In genomic region chr5:141186897-141187512, GRCh38 we compare ENCODE assay signal across 9 cellular contexts. TPM values are rescaled to one million over a fixed set of nuclear protein-coding genes. Genes with fewer than 3 reads are reported as not detected.
DNase-seq lines count a peak whose midpoint lies in the region; ATAC-seq and TF ChIP-seq lines count a peak whose summit lies in the region.
"Had no signal": no experiment of that assay in that cellular context is flagged by ENCODE, and none has a peak within 500 bp of the region (broad histone marks: within the 10 kb centered on the region; RNA-seq: fewer than 3 reads in every experiment).

TSS of gene PCDHB9 (plus strand) at chr5:141187161. CDS start at chr5:141187319, 158 bp downstream.

- peaks cover 75% of the 10 kb centered on the region for H3K27me3 Mint-ChIP-seq in stimulated activated naive CD8-positive, alpha-beta T cell treated with anti-CD3 and anti-CD28 coated beads, Interleukin-15, Interleukin-2, amounts not matched to agents 100 ng/mL and 50 ng/mL, for 24 hours

- TF ChIP-seq CTCF in fibroblast of villous mesenchyme (IDR thresholded peaks at IDR 0.05; ENCODE audit: insufficient read depth, low read depth, low read length), result peak; percentile 45

- H3K27ac Mint-ChIP-seq in stimulated activated naive CD8-positive, alpha-beta T cell treated with anti-CD3 and anti-CD28 coated beads, Interleukin-15, Interleukin-2, amounts not matched to agents 100 ng/mL and 50 ng/mL, for 24 hours, result no peak within 1 kb of the TSS

- H3K4me1 Mint-ChIP-seq in stimulated activated naive CD8-positive, alpha-beta T cell treated with anti-CD3 and anti-CD28 coated beads, Interleukin-15, Interleukin-2, amounts not matched to agents 100 ng/mL and 50 ng/mL, for 24 hours (ENCODE audit: low read depth), result no peaks in the 10 kb centered on the region

- TF ChIP-seq RAD21 in Ishikawa (IDR thresholded peaks at IDR 0.05; ENCODE audit: low read depth), result peak; percentile 13; the same call in 1 of the 2 replicates

- peaks cover 19% of the 10 kb centered on the region for H3K36me3 Mint-ChIP-seq in stimulated activated naive CD8-positive, alpha-beta T cell treated with anti-CD3 and anti-CD28 coated beads, Interleukin-15, Interleukin-2, amounts not matched to agents 100 ng/mL and 50 ng/mL, for 24 hours (ENCODE audit: low read depth)

- TF ChIP-seq EP300 in Ishikawa (IDR thresholded peaks at IDR 0.05; ENCODE audit: borderline replicate concordance), result no peak

- peak within 1 kb of the TSS; percentile 24 for H3K4me3 Mint-ChIP-seq in stimulated activated naive CD8-positive, alpha-beta T cell treated with anti-CD3 and anti-CD28 coated beads, Interleukin-15, Interleukin-2, amounts not matched to agents 100 ng/mL and 50 ng/mL, for 24 hours

- H3K9me3 Mint-ChIP-seq in stimulated activated naive CD8-positive, alpha-beta T cell treated with anti-CD3 and anti-CD28 coated beads, Interleukin-15, Interleukin-2, amounts not matched to agents 100 ng/mL and 50 ng/mL, for 24 hours, result peaks cover 28% of the 10 kb centered on the region

- ATAC-seq in left lobe of liver, result no peak
- ATAC-seq in GM18867 (IDR thresholded peaks at IDR 0.05; ENCODE audit: unreplicated experiment), result no peak

- DNase-seq in DMS114 treated with DMSO at 0.1 percent for 48 hours (lab: John Stamatoyannopoulos, UW; ENCODE audit: unreplicated experiment) (peak; percentile 74), SW 1271 (lab: John Stamatoyannopoulos, UW) (peak; percentile 16 to 75), fibroblast of villous mesenchyme (ENCODE audit: low read depth) (peak; percentile 8), left lobe of liver (ENCODE audit: low spot score) (no peak), ecto neural progenitor cell (ENCODE audit: low spot score) (no peak)

- no peak within 1 kb of the TSS for H3K4me3 ChIP-seq in fibroblast of villous mesenchyme (ENCODE audit: low read depth, low read length)
- H3K4me3 ChIP-seq: ovary had no signal

TF ChIP-seq in Ishikawa, 13 proteins besides CTCF, POLR2A, EP300 and RAD21:
- TF ChIP-seq YY1 (IDR thresholded peaks at IDR 0.05; ENCODE audit: low read depth), result no peak
- no peak for TF ChIP-seq TCF12 (IDR thresholded peaks at IDR 0.05; ENCODE audit: low read depth)
- no peak for TF ChIP-seq EGR1 (IDR thresholded peaks at IDR 0.05)
- no peak for TF ChIP-seq CEBPB (IDR thresholded peaks at IDR 0.05)
- no peak for TF ChIP-seq REST (IDR thresholded peaks at IDR 0.05; ENCODE audit: low read depth)
- TF ChIP-seq TEAD4 (IDR thresholded peaks at IDR 0.05), result no peak
- no peak for TF ChIP-seq CREB1 (IDR thresholded peaks at IDR 0.05; ENCODE audit: low read depth)
- TF ChIP-seq ZBTB7A (IDR thresholded peaks at IDR 0.05; ENCODE audit: low read depth), result no peak
- TF ChIP-seq MAX (IDR thresholded peaks at IDR 0.05), result no peak
- no peak for TF ChIP-seq TAF1 (IDR thresholded peaks at IDR 0.05; ENCODE audit: low read depth)
- TF ChIP-seq FOXM1 (IDR thresholded peaks at IDR 0.05; ENCODE audit: borderline replicate concordance, low read depth), result no peak
- no peak for TF ChIP-seq NFIC (IDR thresholded peaks at IDR 0.05)
- TF ChIP-seq USF1 (IDR thresholded peaks at IDR 0.05), result no peak

RNA-seq across cellular contexts. Expression of gene PCDHB9, which starts in this region (rescaled TPM):
- under 0.01 and 0.64 TPM in 2 replicates for total RNA-seq in fibroblast of villous mesenchyme
- 0.05 TPM for total RNA-seq in left lobe of liver

Comparison
In these comparisons a context has a peak if more than half of its experiments do, and no peak if none do; other contexts are left out.
1. Peak in DNase-seq in fibroblast of villous mesenchyme; RNA of the gene not detected or under 1 TPM.
2. DNase-seq: peak in DMS114 treated with DMSO at 0.1 percent for 48 hours (single experiment) and SW 1271 (2 of 2); none in left lobe of liver (single experiment) and ecto neural progenitor cell (single experiment).